19 cellular contexts compared by ENCODE assay signal in genomic region chr2:1582891-1583341, GRCh38.
A peak's percentile ranks its signal among the peaks of the same experiment; 100 is the strongest.
DNase-seq lines count a peak whose midpoint lies in the region; ATAC-seq and TF ChIP-seq lines count a peak whose summit lies in the region.
"Had no signal": no experiment of that assay in that cellular context is flagged by ENCODE, and none has a peak within 500 bp of the region (broad histone marks: within the 10 kb centered on the region; RNA-seq: fewer than 3 reads in every experiment).

No MANE protein-coding gene starts in this region.

- DNase-seq in Panc1 (ENCODE audit: low read depth, low spot score) (no peak), brain microvascular endothelial cell (no peak), lung (ENCODE audit: low spot score) (no peak), posterior vena cava (ENCODE audit: low spot score) (peak; percentile 68), NCI-H446 (lab: John Stamatoyannopoulos, UW) (no peak)
- no peak for DNase-seq in activated T-helper 2 cell treated with anti-CD3 and anti-CD28 coated beads, Interferon-gamma antibody, Interleukin-2, Interleukin-4, amounts not matched to agents 10 μg/mL and 5 μg/mL and 100 μg/mL, durations not matched to agents 14 hours and 24 hours and 36 hours (ENCODE audit: low spot score)
- DNase-seq: DMS53, NCI-H1048, NCI-H146, NCI-H2081, NCI-H510A, NCI-H774, PC-3 had no signal

- no TSS peak for BruUV-seq in Panc1 (replicated peaks; lab: Mats Ljungman, UMichigan)

- no peaks in the 10 kb centered on the region for H3K36me3 Mint-ChIP-seq in activated T-helper 2 cell treated with anti-CD3 and anti-CD28 coated beads, Interferon-gamma antibody, Interleukin-2, Interleukin-4, amounts not matched to agents 10 μg/mL and 5 μg/mL and 100 μg/mL, durations not matched to agents 14 hours and 24 hours and 36 hours (ENCODE audit: low read depth)

- WGBS in lung, 2 donors: 88 to 93% methylated on average over 22 of the region's 22 CpGs

- H3K27me3 ChIP-seq in Panc1 (ENCODE audit: control insufficient read depth, insufficient read depth, low read length) (no peaks in the 10 kb centered on the region), brain microvascular endothelial cell (replicated peaks) (no peaks in the 10 kb centered on the region), lung (ENCODE audit: control insufficient read depth, insufficient read depth) (no peaks in the 10 kb centered on the region)

- no peaks in the 10 kb centered on the region for H3K27me3 Mint-ChIP-seq in activated T-helper 2 cell treated with anti-CD3 and anti-CD28 coated beads, Interferon-gamma antibody, Interleukin-2, Interleukin-4, amounts not matched to agents 10 μg/mL and 5 μg/mL and 100 μg/mL, durations not matched to agents 14 hours and 24 hours and 36 hours (ENCODE audit: low read depth)

- no peaks in the 10 kb centered on the region for H3K9me3 Mint-ChIP-seq in activated T-helper 2 cell treated with anti-CD3 and anti-CD28 coated beads, Interferon-gamma antibody, Interleukin-2, Interleukin-4, amounts not matched to agents 10 μg/mL and 5 μg/mL and 100 μg/mL, durations not matched to agents 14 hours and 24 hours and 36 hours
- H3K9me3 Mint-ChIP-seq: GM23338 had no signal

- no peak for ATAC-seq in Panc1
- ATAC-seq in lung (ENCODE audit: insufficient read depth, low FRiP score): peak; percentile 19
- no peak for ATAC-seq in GM18861 (IDR thresholded peaks at IDR 0.05; ENCODE audit: unreplicated experiment)
- no peak for ATAC-seq in HG02571 (IDR thresholded peaks at IDR 0.05; ENCODE audit: unreplicated experiment)
- ATAC-seq: GM23338, HepG2, PC-3 had no signal

- TF ChIP-seq CTCF in Panc1 (IDR thresholded peaks at IDR 0.05): no peak
- TF ChIP-seq CTCF in brain microvascular endothelial cell (IDR thresholded peaks at IDR 0.05; ENCODE audit: low read depth, low read length, missing control alignments): peak; percentile 7
- TF ChIP-seq CTCF in lung (IDR thresholded peaks at IDR 0.05; ENCODE audit: control extremely low read depth, extremely low read depth): no peak

- H3K9me3 ChIP-seq in Panc1 (ENCODE audit: control insufficient read depth, insufficient read depth, low read depth, low read length) (no peaks in the 10 kb centered on the region), lung (ENCODE audit: control insufficient read depth in 2 of 2, insufficient read depth in 1 of 2, low read length in 1 of 2) (peaks cover 0 to 3% of the 10 kb centered on the region in 2 donors)

- no peak overlapping the region for H3K4me3 ChIP-seq in Panc1 (ENCODE audit: low read depth in 2 of 2, low read length in 2 of 2)
- no peak overlapping the region for H3K4me3 ChIP-seq in brain microvascular endothelial cell (ENCODE audit: low read depth, low read length)
- no peak overlapping the region for H3K4me3 ChIP-seq in lung
- H3K4me3 ChIP-seq: GM23338, SK-N-MC had no signal

- POLR2A ChIA-PET in Panc1 (lab: Charles Lee): no interaction called here

- H3K36me3 ChIP-seq in Panc1 (ENCODE audit: control insufficient read depth, insufficient read depth, low read length) (no peaks in the 10 kb centered on the region), brain microvascular endothelial cell (replicated peaks) (no peaks in the 10 kb centered on the region), lung (ENCODE audit: control insufficient read depth in 2 of 2, insufficient read depth in 2 of 2, low read length in 2 of 2) (no peaks in the 10 kb centered on the region)

- H3K27ac ChIP-seq in Panc1 (ENCODE audit: low read length) (peak overlapping the region; percentile 62; the same call in 1 of the 2 replicates), brain microvascular endothelial cell (no peak overlapping the region), lung (ENCODE audit: low read depth in 1 of 2, low read length in 1 of 2) (no peak overlapping the region)
- H3K27ac ChIP-seq: KMS-11, SK-N-MC had no signal

- H3K4me1 ChIP-seq in Panc1 (ENCODE audit: control insufficient read depth, insufficient read depth, low read length) (peaks cover 11% of the 10 kb centered on the region), lung (ENCODE audit: control insufficient read depth in 2 of 2, insufficient read depth in 2 of 2, low read length in 2 of 2) (no peaks in the 10 kb centered on the region)

- no peak overlapping the region for H3K4me3 Mint-ChIP-seq in activated T-helper 2 cell treated with anti-CD3 and anti-CD28 coated beads, Interferon-gamma antibody, Interleukin-2, Interleukin-4, amounts not matched to agents 10 μg/mL and 5 μg/mL and 100 μg/mL, durations not matched to agents 14 hours and 24 hours and 36 hours (ENCODE audit: low read depth)
- H3K4me3 Mint-ChIP-seq: GM23338 had no signal

- in situ Hi-C loops in Panc1 (cut with HindIII; ENCODE audit: low pct_unique_long_range_greater_than_20kb, low sequenced_read_pairs) (no loop called here), brain microvascular endothelial cell (cut with HindIII; ENCODE audit: low pct_ligation_motif_present, low sequenced_read_pairs) (loop anchor here (25.0 kb wide), 1 partner anchor 154 kb away; the partner anchor contains the start of gene PXDN)

- no peak overlapping the region for H3K27ac Mint-ChIP-seq in activated T-helper 2 cell treated with anti-CD3 and anti-CD28 coated beads, Interferon-gamma antibody, Interleukin-2, Interleukin-4, amounts not matched to agents 10 μg/mL and 5 μg/mL and 100 μg/mL, durations not matched to agents 14 hours and 24 hours and 36 hours
- H3K27ac Mint-ChIP-seq: GM23338 had no signal

- intact Hi-C loops in Panc1 (cut with micrococcal nuclease; ENCODE audit: unreplicated experiment) (no loop called here), posterior vena cava (cut with DNase I) (no loop called here)
- intact Hi-C loops in activated T-helper 2 cell treated with anti-CD3 and anti-CD28 coated beads, Interferon-gamma antibody, Interleukin-2, Interleukin-4, amounts not matched to agents 10 μg/mL and 5 μg/mL and 100 μg/mL, durations not matched to agents 14 hours and 24 hours and 36 hours (cut with micrococcal nuclease): no loop called here

- no peaks in the 10 kb centered on the region for H3K4me1 Mint-ChIP-seq in activated T-helper 2 cell treated with anti-CD3 and anti-CD28 coated beads, Interferon-gamma antibody, Interleukin-2, Interleukin-4, amounts not matched to agents 10 μg/mL and 5 μg/mL and 100 μg/mL, durations not matched to agents 14 hours and 24 hours and 36 hours (ENCODE audit: low read depth)

- CTCF ChIA-PET in Panc1 (lab: Charles Lee): no interaction called here
